In the genomic region with DNA sequence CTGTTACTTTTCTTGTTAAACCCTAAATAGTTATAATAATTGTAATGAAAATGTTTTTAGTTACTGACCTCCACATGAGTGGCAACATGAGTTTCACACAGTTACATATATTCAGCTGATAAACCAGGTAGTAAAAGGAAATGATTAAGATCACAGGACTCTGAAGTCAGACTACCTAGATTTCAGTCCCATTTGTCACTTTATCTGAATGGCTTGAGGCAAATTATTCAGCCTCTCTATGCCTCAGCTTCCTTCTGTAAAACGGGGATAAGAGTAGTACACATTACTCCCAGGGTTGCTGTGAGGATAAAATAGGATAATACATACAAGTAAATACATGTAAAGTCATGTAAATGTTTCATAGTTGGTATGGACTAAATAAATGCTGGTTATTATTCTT, we compare ENCODE assay signal across 18 cellular contexts.
DNase-seq lines count a peak whose midpoint lies in the region; ATAC-seq, FAIRE-seq and TF ChIP-seq lines count a peak whose summit lies in the region.
"Had no signal": no experiment of that assay in that cellular context is flagged by ENCODE, and none has a peak within 500 bp of the region (broad histone marks: within the 10 kb centered on the region; RNA-seq: fewer than 3 reads in every experiment).

No MANE protein-coding gene starts in this region.

- H3K4me2 ChIP-seq in keratinocyte (ENCODE audit: control insufficient read depth, extremely low read depth, insufficient read depth, low read depth, low read length), result peak overlapping the region; percentile 39
- H3K4me2 ChIP-seq: BLaER1 treated with 17β-estradiol and CSF1 and Interleukin-3, amounts not matched to agents 10 nM and 100 nM had no signal

- no peak overlapping the region for H3K4me3 ChIP-seq in bronchial epithelial cell (ENCODE audit: low read depth, low read length)
- H3K4me3 ChIP-seq in keratinocyte (ENCODE audit: control insufficient read depth in 2 of 3, extremely low read depth in 1 of 3, insufficient read depth in 2 of 3, low read depth in 1 of 3, low read length in 3 of 3), result no peak overlapping the region
- no peak overlapping the region for H3K4me3 ChIP-seq in aorta (ENCODE audit: low read length in 2 of 2)
- no peak overlapping the region for H3K4me3 ChIP-seq in lower lobe of right lung
- H3K4me3 ChIP-seq: BLaER1 treated with 17β-estradiol and CSF1 and Interleukin-3, amounts not matched to agents 10 nM and 100 nM; GM23248 had no signal

- TF ChIP-seq CTCF in bronchial epithelial cell (IDR thresholded peaks at IDR 0.05; ENCODE audit: insufficient read depth, low read length, severe bottlenecking) (no peak), keratinocyte (optimal IDR thresholded peaks at IDR 0.05 in 1 of 3, IDR thresholded peaks at IDR 0.05 in 1 of 3, conservative IDR thresholded peaks at IDR 0.05 in 1 of 3; ENCODE audit: extremely low read depth in 1 of 3, insufficient read depth in 2 of 3, low read length in 3 of 3) (no peak), lower lobe of right lung (IDR thresholded peaks at IDR 0.05) (no peak)

- H3K36me3 ChIP-seq in bronchial epithelial cell (ENCODE audit: control insufficient read depth, insufficient read depth, low read length), result no peaks in the 10 kb centered on the region
- no peaks in the 10 kb centered on the region for H3K36me3 ChIP-seq in keratinocyte (ENCODE audit: control insufficient read depth in 2 of 2, extremely low read depth in 1 of 2, insufficient read depth in 2 of 2, low read length in 2 of 2)
- H3K36me3 ChIP-seq in aorta (ENCODE audit: control insufficient read depth in 1 of 2, insufficient read depth in 2 of 2, low read length in 1 of 2), result no peaks in the 10 kb centered on the region
- no peaks in the 10 kb centered on the region for H3K36me3 ChIP-seq in lower lobe of right lung
- H3K36me3 ChIP-seq: BLaER1 treated with 17β-estradiol and CSF1 and Interleukin-3, amounts not matched to agents 10 nM and 100 nM had no signal

- H3K9me3 ChIP-seq in keratinocyte (ENCODE audit: control insufficient read depth, low read depth, low read length) (no peaks in the 10 kb centered on the region), aorta (ENCODE audit: control insufficient read depth, low read length) (no peaks in the 10 kb centered on the region), lower lobe of right lung (no peaks in the 10 kb centered on the region)
- H3K9me3 ChIP-seq: BLaER1 treated with 17β-estradiol and CSF1 and Interleukin-3, amounts not matched to agents 10 nM and 100 nM had no signal

- no peak for TF ChIP-seq POLR2A in H54 (IDR thresholded peaks at IDR 0.05; ENCODE audit: low read depth, low read length)

- no peaks in the 10 kb centered on the region for H3K27me3 ChIP-seq in bronchial epithelial cell (ENCODE audit: control insufficient read depth, insufficient read depth, low read length)
- H3K27me3 ChIP-seq in keratinocyte (ENCODE audit: control insufficient read depth, extremely low read depth, insufficient read depth, low read length), result no peaks in the 10 kb centered on the region
- no peaks in the 10 kb centered on the region for H3K27me3 ChIP-seq in aorta (ENCODE audit: control insufficient read depth in 1 of 2, insufficient read depth in 2 of 2, low read length in 1 of 2)
- no peaks in the 10 kb centered on the region for H3K27me3 ChIP-seq in lower lobe of right lung (ENCODE audit: low read depth)
- H3K27me3 ChIP-seq: BLaER1 treated with 17β-estradiol and CSF1 and Interleukin-3, amounts not matched to agents 10 nM and 100 nM had no signal

- H3K9ac ChIP-seq in keratinocyte (ENCODE audit: control insufficient read depth, extremely low read depth, insufficient read depth, low read length), result no peak overlapping the region
- H3K9ac ChIP-seq: BLaER1 treated with 17β-estradiol and CSF1 and Interleukin-3, amounts not matched to agents 10 nM and 100 nM; GM23248 had no signal

- WGBS in aorta, 2 donors, result 68 to 73% methylated on average over 1 of the region's 1 CpG

- no peaks in the 10 kb centered on the region for H3K79me2 ChIP-seq in keratinocyte (ENCODE audit: control insufficient read depth, insufficient read depth, low read length)

- dilution Hi-C loops in keratinocyte (cut with MboI; ENCODE audit: extremely low pct_ligation_motif_present, low sequenced_read_pairs), result no loop called here

- H3K4me1 ChIP-seq in keratinocyte (ENCODE audit: control insufficient read depth, extremely low read depth, insufficient read depth, low read length) (peaks cover 8% of the 10 kb centered on the region), aorta (ENCODE audit: control insufficient read depth in 1 of 2, insufficient read depth in 2 of 2, low read length in 2 of 2) (no peaks in the 10 kb centered on the region), lower lobe of right lung (no peaks in the 10 kb centered on the region)
- H3K4me1 ChIP-seq: BLaER1 treated with 17β-estradiol and CSF1 and Interleukin-3, amounts not matched to agents 10 nM and 100 nM had no signal

- H2AFZ ChIP-seq in keratinocyte (ENCODE audit: control insufficient read depth, low read length), result peak overlapping the region; percentile 72
- H2AFZ ChIP-seq: GM23248 had no signal

- peak; percentile 77 for FAIRE-seq in H54 (lab: Jason Lieb, UNC)
- no peak for FAIRE-seq in bronchial epithelial cell (lab: Jason Lieb, UNC)
- peak; percentile 88 for FAIRE-seq in keratinocyte (lab: Jason Lieb, UNC)
- FAIRE-seq: D721Med, GM12892, GM18507 had no signal

- H4K20me1 ChIP-seq in keratinocyte (ENCODE audit: control insufficient read depth, extremely low read depth, insufficient read depth, low read length), result no peaks in the 10 kb centered on the region
- H4K20me1 ChIP-seq: BLaER1 treated with 17β-estradiol and CSF1 and Interleukin-3, amounts not matched to agents 10 nM and 100 nM had no signal

- ATAC-seq in HG03039 (IDR thresholded peaks at IDR 0.05; ENCODE audit: unreplicated experiment), result no peak
- ATAC-seq in aorta (ENCODE audit: low FRiP score), result no peak
- no peak for ATAC-seq in lower lobe of right lung

- DNase-seq in H54 (ENCODE audit: insufficient read length, low spot score) (no peak), NCI-H226 (peak; percentile 30), bronchial epithelial cell (ENCODE audit: low read depth) (peak; percentile 95), keratinocyte (ENCODE audit: low read depth, low spot score) (peak; percentile 81), HK-2 (ENCODE audit: unreplicated experiment) (no peak), aorta (no peak), lower lobe of right lung (no peak)
- DNase-seq: CD4-positive, CD25-positive, alpha-beta regulatory T cell; CD8-positive, alpha-beta memory T cell; COR-L47; GDM1; GM23248; HCEC 1CT had no signal

- peak overlapping the region; percentile 70 for H3K27ac ChIP-seq in keratinocyte (ENCODE audit: control insufficient read depth, insufficient read depth, low read length)
- no peak overlapping the region for H3K27ac ChIP-seq in aorta (ENCODE audit: low read depth in 1 of 2, low read length in 2 of 2)
- H3K27ac ChIP-seq in lower lobe of right lung, result no peak overlapping the region
- H3K27ac ChIP-seq: BLaER1 treated with 17β-estradiol and CSF1 and Interleukin-3, amounts not matched to agents 10 nM and 100 nM; GM23248 had no signal

- no peaks in the 10 kb centered on the region for H3K9me1 ChIP-seq in keratinocyte (ENCODE audit: control insufficient read depth, extremely low read depth, insufficient read depth, low read length)

- intact Hi-C loops in aorta (cut with DNase I), result no loop called here
- intact Hi-C loops in lower lobe of right lung (cut with DNase I), result no loop called here

Comparison
In these comparisons a context has a peak if more than half of its experiments do, and no peak if none do; other contexts are left out.
1. DNase-seq: peak in NCI-H226 (single experiment), bronchial epithelial cell (single experiment) and keratinocyte (single experiment); none in H54 (single experiment), HK-2 (single experiment), aorta (0 of 2) and lower lobe of right lung (single experiment).